In the genomic region with DNA sequence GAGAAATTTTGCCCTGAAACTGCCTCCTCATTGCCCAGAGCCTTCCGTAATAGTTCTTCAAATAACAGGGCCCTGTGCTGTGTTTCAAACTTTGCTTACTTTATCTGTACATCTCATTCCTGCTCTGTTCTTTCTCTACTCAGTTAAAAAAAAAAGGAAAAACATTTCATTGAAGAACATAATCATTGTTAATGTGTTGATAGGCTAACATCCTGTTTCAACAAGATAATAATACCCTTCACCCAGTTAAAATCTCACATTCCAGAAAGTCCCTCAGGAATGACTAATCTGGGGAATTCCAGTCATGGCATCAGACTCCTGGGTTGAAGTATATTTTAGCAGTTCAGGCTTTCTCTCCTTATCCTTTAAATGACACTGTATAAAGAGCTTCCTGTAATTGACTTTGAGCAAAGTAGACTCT, we compare ENCODE assay signal across 10 cellular contexts. TPM values are rescaled to one million over a fixed set of nuclear protein-coding genes. Genes with fewer than 3 reads are reported as not detected.
DNase-seq lines count a peak whose midpoint lies in the region; ATAC-seq and TF ChIP-seq lines count a peak whose summit lies in the region.
"Had no signal": no experiment of that assay in that cellular context is flagged by ENCODE, and none has a peak within 500 bp of the region (broad histone marks: within the 10 kb centered on the region; RNA-seq: fewer than 3 reads in every experiment).

No MANE protein-coding gene starts in this region.

- peaks cover 5% of the 10 kb centered on the region for H3F3A ChIP-seq in neural progenitor cell (ENCODE audit: low read depth)

- peak; percentile 95 for DNase-seq in Caki2 (ENCODE audit: low read depth)
- peak; percentile 65 for DNase-seq in NCI-H460 (ENCODE audit: extremely low read depth, low read depth)
- DNase-seq in endothelial cell (ENCODE audit: low spot score) = no peak
- peak; percentile 45 for DNase-seq in neural progenitor cell (ENCODE audit: low spot score)
- DNase-seq in NCI-H1092 (lab: John Stamatoyannopoulos, UW) = no peak
- DNase-seq in inferior parietal cortex (ENCODE audit: extremely low spot score) = no peak
- DNase-seq in activated CD4-positive, alpha-beta T cell treated with anti-CD3 and anti-CD28 coated beads, Interleukin-2, amount 50 U/mL, for 48 hours = no peak
- DNase-seq: stimulated activated CD4-positive, alpha-beta T cell treated with anti-CD3 and anti-CD28 coated beads, Interleukin-2, amount 100 ng/mL, for 24 hours had no signal

- H3K9ac ChIP-seq in neural progenitor cell = no peak overlapping the region

- H3K4me1 Mint-ChIP-seq in endothelial cell (ENCODE audit: unreplicated experiment) (peaks cover 27% of the 10 kb centered on the region), neural progenitor cell (peaks cover 19% of the 10 kb centered on the region)
- H3K4me1 Mint-ChIP-seq: IgD-negative memory B cell had no signal

- H2AFZ ChIP-seq in neural progenitor cell (replicated peaks) = no peak overlapping the region

- no peak overlapping the region for H3K4me3 ChIP-seq in neural progenitor cell

- no peaks in the 10 kb centered on the region for H3K79me2 ChIP-seq in neural progenitor cell (ENCODE audit: low read depth)

- in situ Hi-C loops in Caki2 (cut with HindIII; ENCODE audit: low pct_unique_long_range_greater_than_20kb, low sequenced_read_pairs) = no loop called here

- H3K36me3 Mint-ChIP-seq in endothelial cell (ENCODE audit: low read depth, unreplicated experiment) = no peaks in the 10 kb centered on the region
- no peaks in the 10 kb centered on the region for H3K36me3 Mint-ChIP-seq in neural progenitor cell
- H3K36me3 Mint-ChIP-seq: IgD-negative memory B cell had no signal

- no peaks in the 10 kb centered on the region for H3K27me3 ChIP-seq in neural progenitor cell

- no peaks in the 10 kb centered on the region for H4K20me1 ChIP-seq in neural progenitor cell (ENCODE audit: low read depth)

- peaks cover 27% of the 10 kb centered on the region for H3K4me1 ChIP-seq in neural progenitor cell

- no peaks in the 10 kb centered on the region for H3K9me3 ChIP-seq in neural progenitor cell (ENCODE audit: low read depth)

- H3K27me3 Mint-ChIP-seq in endothelial cell (ENCODE audit: unreplicated experiment) = no peaks in the 10 kb centered on the region
- H3K27me3 Mint-ChIP-seq in neural progenitor cell (ENCODE audit: insufficient read depth, low read depth) = peaks cover 2% of the 10 kb centered on the region

- H3K9me3 Mint-ChIP-seq in endothelial cell (ENCODE audit: unreplicated experiment) (no peaks in the 10 kb centered on the region), neural progenitor cell (no peaks in the 10 kb centered on the region)

- peak overlapping the region; percentile 33 for H3K4me2 ChIP-seq in neural progenitor cell

- peak overlapping the region; percentile 22 for H3K27ac ChIP-seq in neural progenitor cell

- TF ChIP-seq CTCF in endothelial cell (IDR thresholded peaks at IDR 0.05; ENCODE audit: unreplicated experiment) (no peak), neural progenitor cell (IDR thresholded peaks at IDR 0.05) (no peak)

- no peak overlapping the region for H3K4me3 Mint-ChIP-seq in endothelial cell (ENCODE audit: unreplicated experiment)
- H3K4me3 Mint-ChIP-seq in neural progenitor cell = no peak overlapping the region
- H3K4me3 Mint-ChIP-seq: IgD-negative memory B cell had no signal

- peak overlapping the region; percentile 94 for H3K27ac Mint-ChIP-seq in endothelial cell (ENCODE audit: unreplicated experiment)
- H3K27ac Mint-ChIP-seq in neural progenitor cell = peak overlapping the region; percentile 34
- H3K27ac Mint-ChIP-seq: IgD-negative memory B cell had no signal

- no peak for ATAC-seq in GM21367 (IDR thresholded peaks at IDR 0.05; ENCODE audit: unreplicated experiment)

- H3K36me3 ChIP-seq in neural progenitor cell = no peaks in the 10 kb centered on the region

RNA-seq across cellular contexts. Expression of gene ITGAV, which starts 45.6 kb away (rescaled TPM):
- total RNA-seq in Caki2 (2014; rRNA removed; shearing (Covaris generic); ENCODE audit: low replicate concordance) = 122 and 155 TPM in 2 replicates
- total RNA-seq in NCI-H460 (2014; rRNA removed; shearing (Covaris generic)) = 65.3 and 71.6 TPM in 2 replicates
- polyA plus RNA-seq in NCI-H460 (2014; cell fraction: nucleus; rRNA removed) = 47.0 and 75.8 TPM in 2 replicates
- total RNA-seq in endothelial cell (ENCODE audit: unreplicated experiment) (154 TPM), neural progenitor cell (ENCODE audit: low replicate concordance) (58.7 and 72.8 TPM in 2 replicates)

RNA-seq across cellular contexts. Expression of gene ZC3H15, which starts 58.2 kb away (rescaled TPM):
- 48.2 and 64.6 TPM in 2 replicates for total RNA-seq in Caki2 (2014; rRNA removed; shearing (Covaris generic); ENCODE audit: low replicate concordance)
- total RNA-seq in NCI-H460 (2014; rRNA removed; shearing (Covaris generic)) = 116 and 132 TPM in 2 replicates
- polyA plus RNA-seq in NCI-H460 (2014; cell fraction: nucleus; rRNA removed) = 81.9 and 159 TPM in 2 replicates
- total RNA-seq in endothelial cell (ENCODE audit: unreplicated experiment) (46.8 TPM), neural progenitor cell (ENCODE audit: low replicate concordance) (61.5 and 88.6 TPM in 2 replicates)

Comparison
In these comparisons a context has a peak if more than half of its experiments do, and no peak if none do; other contexts are left out.
1. DNase-seq: peak in Caki2 (single experiment), NCI-H460 (single experiment) and neural progenitor cell (single experiment); none in endothelial cell (single experiment), NCI-H1092 (single experiment), inferior parietal cortex (single experiment) and activated CD4-positive, alpha-beta T cell treated with anti-CD3 and anti-CD28 coated beads, Interleukin-2, amount 50 U/mL, for 48 hours (0 of 2).